1 cellular context compared by ENCODE assay signal in the genomic region with DNA sequence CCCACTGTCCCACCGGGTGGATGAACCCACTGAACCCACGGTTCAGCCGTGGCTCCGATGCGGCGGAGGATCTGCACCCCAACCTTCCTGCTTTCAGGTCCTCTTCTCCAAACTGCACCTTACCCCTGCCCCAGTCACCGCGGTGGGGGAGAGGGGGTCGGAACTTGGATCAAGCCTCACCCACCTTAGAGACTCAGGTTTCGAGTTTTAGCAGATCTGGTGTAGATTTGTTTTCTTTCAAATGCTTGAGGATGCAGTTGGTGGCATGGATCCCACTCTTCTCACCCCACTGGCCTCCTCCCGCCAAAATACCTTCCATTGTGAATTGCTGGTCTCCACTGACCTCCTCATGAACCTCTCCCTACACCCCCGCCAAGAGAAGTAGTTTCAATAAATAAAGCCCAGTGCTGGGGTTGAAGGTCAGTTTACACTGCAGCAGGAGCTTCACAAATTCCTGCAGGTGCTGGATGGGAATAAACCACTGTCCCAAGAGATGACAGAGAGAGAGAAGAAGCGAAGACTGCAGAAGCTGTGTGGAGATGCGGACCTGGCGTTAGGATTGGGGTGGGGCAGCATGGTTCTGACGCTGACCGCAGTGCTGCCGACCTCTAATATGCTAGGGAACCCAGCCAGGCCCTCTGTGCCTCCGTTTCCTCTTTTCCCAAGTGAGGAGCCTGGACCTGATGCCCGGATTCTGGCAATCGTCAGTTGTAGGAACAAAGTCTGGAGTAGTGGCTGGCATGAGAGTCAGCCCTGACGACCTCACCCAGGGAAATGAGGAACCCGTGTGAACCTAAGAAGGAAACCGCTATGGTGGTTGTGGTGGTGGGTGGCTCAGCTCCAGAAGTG.
TF ChIP-seq lines count a peak whose summit lies in the region.

No MANE protein-coding gene starts in this region.

TF ChIP-seq in HepG2, 621 proteins besides CTCF, POLR2A, EP300 and RAD21 (continued from another document and continues in another):
- TF ChIP-seq, protein P1, sequence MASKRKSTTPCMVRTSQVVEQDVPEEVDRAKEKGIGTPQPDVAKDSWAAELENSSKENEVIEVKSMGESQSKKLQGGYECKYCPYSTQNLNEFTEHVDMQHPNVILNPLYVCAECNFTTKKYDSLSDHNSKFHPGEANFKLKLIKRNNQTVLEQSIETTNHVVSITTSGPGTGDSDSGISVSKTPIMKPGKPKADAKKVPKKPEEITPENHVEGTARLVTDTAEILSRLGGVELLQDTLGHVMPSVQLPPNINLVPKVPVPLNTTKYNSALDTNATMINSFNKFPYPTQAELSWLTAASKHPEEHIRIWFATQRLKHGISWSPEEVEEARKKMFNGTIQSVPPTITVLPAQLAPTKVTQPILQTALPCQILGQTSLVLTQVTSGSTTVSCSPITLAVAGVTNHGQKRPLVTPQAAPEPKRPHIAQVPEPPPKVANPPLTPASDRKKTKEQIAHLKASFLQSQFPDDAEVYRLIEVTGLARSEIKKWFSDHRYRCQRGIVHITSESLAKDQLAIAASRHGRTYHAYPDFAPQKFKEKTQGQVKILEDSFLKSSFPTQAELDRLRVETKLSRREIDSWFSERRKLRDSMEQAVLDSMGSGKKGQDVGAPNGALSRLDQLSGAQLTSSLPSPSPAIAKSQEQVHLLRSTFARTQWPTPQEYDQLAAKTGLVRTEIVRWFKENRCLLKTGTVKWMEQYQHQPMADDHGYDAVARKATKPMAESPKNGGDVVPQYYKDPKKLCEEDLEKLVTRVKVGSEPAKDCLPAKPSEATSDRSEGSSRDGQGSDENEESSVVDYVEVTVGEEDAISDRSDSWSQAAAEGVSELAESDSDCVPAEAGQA (IDR thresholded peaks at IDR 0.05; ENCODE audit: low read depth): no peak
- TF ChIP-seq, protein P1 (CRISPR knock-in tag; IDR thresholded peaks at IDR 0.05; ENCODE audit: borderline replicate concordance): no peak
- TF ChIP-seq, protein P2, sequence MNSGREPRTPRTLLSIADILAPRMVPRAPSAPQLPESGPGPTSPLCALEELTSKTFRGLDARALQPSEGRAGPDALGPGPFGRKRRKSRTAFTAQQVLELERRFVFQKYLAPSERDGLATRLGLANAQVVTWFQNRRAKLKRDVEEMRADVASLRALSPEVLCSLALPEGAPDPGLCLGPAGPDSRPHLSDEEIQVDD (CRISPR knock-in tag; IDR thresholded peaks at IDR 0.05; ENCODE audit: borderline replicate concordance): no peak; the same call in 1 of the 2 replicates
- TF ChIP-seq ZNF260 (CRISPR knock-in tag; IDR thresholded peaks at IDR 0.05; ENCODE audit: borderline replicate concordance, low read depth): no peak
- TF ChIP-seq RXRB (CRISPR knock-in tag; IDR thresholded peaks at IDR 0.05; ENCODE audit: borderline replicate concordance): peak; percentile 97
- TF ChIP-seq PHF20 (CRISPR knock-in tag; IDR thresholded peaks at IDR 0.05): no peak
- no peak for TF ChIP-seq PCBP2 (optimal IDR thresholded peaks at IDR 0.05; ENCODE audit: low read depth, low read length, poor library complexity, severe bottlenecking)
- peak; percentile 52; the same call in 1 of the 2 replicates for TF ChIP-seq ZMYM2 (CRISPR knock-in tag; IDR thresholded peaks at IDR 0.05)
- peak; percentile 61 for TF ChIP-seq ZNF263 (CRISPR knock-in tag; IDR thresholded peaks at IDR 0.05)
- peak; percentile 52 for TF ChIP-seq ZNF572 (CRISPR knock-in tag; IDR thresholded peaks at IDR 0.05)
- TF ChIP-seq, protein P3, sequence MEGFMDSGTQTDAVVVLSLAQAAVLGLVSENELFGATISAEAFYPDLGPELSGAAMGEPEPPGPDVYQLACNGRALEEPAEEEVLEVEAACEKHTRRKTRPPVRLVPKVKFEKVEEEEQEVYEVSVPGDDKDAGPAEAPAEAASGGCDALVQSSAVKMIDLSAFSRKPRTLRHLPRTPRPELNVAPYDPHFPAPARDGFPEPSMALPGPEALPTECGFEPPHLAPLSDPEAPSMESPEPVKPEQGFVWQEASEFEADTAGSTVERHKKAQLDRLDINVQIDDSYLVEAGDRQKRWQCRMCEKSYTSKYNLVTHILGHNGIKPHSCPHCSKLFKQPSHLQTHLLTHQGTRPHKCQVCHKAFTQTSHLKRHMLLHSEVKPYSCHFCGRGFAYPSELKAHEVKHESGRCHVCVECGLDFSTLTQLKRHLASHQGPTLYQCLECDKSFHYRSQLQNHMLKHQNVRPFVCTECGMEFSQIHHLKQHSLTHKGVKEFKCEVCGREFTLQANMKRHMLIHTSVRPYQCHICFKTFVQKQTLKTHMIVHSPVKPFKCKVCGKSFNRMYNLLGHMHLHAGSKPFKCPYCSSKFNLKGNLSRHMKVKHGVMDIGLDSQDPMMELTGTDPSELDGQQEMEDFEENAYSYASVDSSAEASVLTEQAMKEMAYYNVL (CRISPR knock-in tag; IDR thresholded peaks at IDR 0.05; ENCODE audit: borderline replicate concordance): peak; percentile 88
- no peak for TF ChIP-seq HNRNPK (IDR thresholded peaks at IDR 0.05; ENCODE audit: low read depth, low read length, poor library complexity, severe bottlenecking)
- TF ChIP-seq ZNF615 (CRISPR knock-in tag; IDR thresholded peaks at IDR 0.05; ENCODE audit: borderline replicate concordance): no peak
- TF ChIP-seq, protein P4, sequence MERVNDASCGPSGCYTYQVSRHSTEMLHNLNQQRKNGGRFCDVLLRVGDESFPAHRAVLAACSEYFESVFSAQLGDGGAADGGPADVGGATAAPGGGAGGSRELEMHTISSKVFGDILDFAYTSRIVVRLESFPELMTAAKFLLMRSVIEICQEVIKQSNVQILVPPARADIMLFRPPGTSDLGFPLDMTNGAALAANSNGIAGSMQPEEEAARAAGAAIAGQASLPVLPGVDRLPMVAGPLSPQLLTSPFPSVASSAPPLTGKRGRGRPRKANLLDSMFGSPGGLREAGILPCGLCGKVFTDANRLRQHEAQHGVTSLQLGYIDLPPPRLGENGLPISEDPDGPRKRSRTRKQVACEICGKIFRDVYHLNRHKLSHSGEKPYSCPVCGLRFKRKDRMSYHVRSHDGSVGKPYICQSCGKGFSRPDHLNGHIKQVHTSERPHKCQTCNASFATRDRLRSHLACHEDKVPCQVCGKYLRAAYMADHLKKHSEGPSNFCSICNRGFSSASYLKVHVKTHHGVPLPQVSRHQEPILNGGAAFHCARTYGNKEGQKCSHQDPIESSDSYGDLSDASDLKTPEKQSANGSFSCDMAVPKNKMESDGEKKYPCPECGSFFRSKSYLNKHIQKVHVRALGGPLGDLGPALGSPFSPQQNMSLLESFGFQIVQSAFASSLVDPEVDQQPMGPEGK (CRISPR knock-in tag; IDR thresholded peaks at IDR 0.05): peak; percentile 98
- TF ChIP-seq, protein P5, sequence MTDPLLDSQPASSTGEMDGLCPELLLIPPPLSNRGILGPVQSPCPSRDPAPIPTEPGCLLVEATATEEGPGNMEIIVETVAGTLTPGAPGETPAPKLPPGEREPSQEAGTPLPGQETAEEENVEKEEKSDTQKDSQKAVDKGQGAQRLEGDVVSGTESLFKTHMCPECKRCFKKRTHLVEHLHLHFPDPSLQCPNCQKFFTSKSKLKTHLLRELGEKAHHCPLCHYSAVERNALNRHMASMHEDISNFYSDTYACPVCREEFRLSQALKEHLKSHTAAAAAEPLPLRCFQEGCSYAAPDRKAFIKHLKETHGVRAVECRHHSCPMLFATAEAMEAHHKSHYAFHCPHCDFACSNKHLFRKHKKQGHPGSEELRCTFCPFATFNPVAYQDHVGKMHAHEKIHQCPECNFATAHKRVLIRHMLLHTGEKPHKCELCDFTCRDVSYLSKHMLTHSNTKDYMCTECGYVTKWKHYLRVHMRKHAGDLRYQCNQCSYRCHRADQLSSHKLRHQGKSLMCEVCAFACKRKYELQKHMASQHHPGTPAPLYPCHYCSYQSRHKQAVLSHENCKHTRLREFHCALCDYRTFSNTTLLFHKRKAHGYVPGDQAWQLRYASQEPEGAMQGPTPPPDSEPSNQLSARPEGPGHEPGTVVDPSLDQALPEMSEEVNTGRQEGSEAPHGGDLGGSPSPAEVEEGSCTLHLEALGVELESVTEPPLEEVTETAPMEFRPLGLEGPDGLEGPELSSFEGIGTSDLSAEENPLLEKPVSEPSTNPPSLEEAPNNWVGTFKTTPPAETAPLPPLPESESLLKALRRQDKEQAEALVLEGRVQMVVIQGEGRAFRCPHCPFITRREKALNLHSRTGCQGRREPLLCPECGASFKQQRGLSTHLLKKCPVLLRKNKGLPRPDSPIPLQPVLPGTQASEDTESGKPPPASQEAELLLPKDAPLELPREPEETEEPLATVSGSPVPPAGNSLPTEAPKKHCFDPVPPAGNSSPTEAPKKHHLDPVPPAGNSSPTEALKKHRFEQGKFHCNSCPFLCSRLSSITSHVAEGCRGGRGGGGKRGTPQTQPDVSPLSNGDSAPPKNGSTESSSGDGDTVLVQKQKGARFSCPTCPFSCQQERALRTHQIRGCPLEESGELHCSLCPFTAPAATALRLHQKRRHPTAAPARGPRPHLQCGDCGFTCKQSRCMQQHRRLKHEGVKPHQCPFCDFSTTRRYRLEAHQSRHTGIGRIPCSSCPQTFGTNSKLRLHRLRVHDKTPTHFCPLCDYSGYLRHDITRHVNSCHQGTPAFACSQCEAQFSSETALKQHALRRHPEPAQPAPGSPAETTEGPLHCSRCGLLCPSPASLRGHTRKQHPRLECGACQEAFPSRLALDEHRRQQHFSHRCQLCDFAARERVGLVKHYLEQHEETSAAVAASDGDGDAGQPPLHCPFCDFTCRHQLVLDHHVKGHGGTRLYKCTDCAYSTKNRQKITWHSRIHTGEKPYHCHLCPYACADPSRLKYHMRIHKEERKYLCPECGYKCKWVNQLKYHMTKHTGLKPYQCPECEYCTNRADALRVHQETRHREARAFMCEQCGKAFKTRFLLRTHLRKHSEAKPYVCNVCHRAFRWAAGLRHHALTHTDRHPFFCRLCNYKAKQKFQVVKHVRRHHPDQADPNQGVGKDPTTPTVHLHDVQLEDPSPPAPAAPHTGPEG (CRISPR knock-in tag; IDR thresholded peaks at IDR 0.05): no peak
- TF ChIP-seq ZNF850 (CRISPR knock-in tag; conservative IDR thresholded peaks at IDR 0.05): no peak
- TF ChIP-seq ARNT (IDR thresholded peaks at IDR 0.05): no peak
- peak; percentile 77 for TF ChIP-seq YEATS4 (CRISPR knock-in tag; IDR thresholded peaks at IDR 0.05; ENCODE audit: borderline replicate concordance)
- no peak for TF ChIP-seq SNRNP70 (IDR thresholded peaks at IDR 0.05; ENCODE audit: low read depth, low read length)
- TF ChIP-seq, protein P6, sequence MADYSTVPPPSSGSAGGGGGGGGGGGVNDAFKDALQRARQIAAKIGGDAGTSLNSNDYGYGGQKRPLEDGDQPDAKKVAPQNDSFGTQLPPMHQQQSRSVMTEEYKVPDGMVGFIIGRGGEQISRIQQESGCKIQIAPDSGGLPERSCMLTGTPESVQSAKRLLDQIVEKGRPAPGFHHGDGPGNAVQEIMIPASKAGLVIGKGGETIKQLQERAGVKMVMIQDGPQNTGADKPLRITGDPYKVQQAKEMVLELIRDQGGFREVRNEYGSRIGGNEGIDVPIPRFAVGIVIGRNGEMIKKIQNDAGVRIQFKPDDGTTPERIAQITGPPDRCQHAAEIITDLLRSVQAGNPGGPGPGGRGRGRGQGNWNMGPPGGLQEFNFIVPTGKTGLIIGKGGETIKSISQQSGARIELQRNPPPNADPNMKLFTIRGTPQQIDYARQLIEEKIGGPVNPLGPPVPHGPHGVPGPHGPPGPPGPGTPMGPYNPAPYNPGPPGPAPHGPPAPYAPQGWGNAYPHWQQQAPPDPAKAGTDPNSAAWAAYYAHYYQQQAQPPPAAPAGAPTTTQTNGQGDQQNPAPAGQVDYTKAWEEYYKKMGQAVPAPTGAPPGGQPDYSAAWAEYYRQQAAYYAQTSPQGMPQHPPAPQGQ (CRISPR knock-in tag; IDR thresholded peaks at IDR 0.05; ENCODE audit: borderline replicate concordance): 0 out of 2 replicates have a peak, but pooled peaks have one; percentile 84
- TF ChIP-seq ZNF484 (CRISPR knock-in tag; IDR thresholded peaks at IDR 0.05; ENCODE audit: borderline replicate concordance, low read depth): no peak
- TF ChIP-seq FOXJ3 (CRISPR knock-in tag; IDR thresholded peaks at IDR 0.05; ENCODE audit: borderline replicate concordance): peak; percentile 87
- peak; percentile 27; the same call in 1 of the 2 replicates for TF ChIP-seq MTA1 (CRISPR knock-in tag; IDR thresholded peaks at IDR 0.05; ENCODE audit: borderline replicate concordance)
- TF ChIP-seq ZFP36L2 (CRISPR knock-in tag; IDR thresholded peaks at IDR 0.05): no peak
- TF ChIP-seq, protein P7, sequence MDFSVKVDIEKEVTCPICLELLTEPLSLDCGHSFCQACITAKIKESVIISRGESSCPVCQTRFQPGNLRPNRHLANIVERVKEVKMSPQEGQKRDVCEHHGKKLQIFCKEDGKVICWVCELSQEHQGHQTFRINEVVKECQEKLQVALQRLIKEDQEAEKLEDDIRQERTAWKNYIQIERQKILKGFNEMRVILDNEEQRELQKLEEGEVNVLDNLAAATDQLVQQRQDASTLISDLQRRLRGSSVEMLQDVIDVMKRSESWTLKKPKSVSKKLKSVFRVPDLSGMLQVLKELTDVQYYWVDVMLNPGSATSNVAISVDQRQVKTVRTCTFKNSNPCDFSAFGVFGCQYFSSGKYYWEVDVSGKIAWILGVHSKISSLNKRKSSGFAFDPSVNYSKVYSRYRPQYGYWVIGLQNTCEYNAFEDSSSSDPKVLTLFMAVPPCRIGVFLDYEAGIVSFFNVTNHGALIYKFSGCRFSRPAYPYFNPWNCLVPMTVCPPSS (IDR thresholded peaks at IDR 0.05): no peak
- TF ChIP-seq, protein P8, sequence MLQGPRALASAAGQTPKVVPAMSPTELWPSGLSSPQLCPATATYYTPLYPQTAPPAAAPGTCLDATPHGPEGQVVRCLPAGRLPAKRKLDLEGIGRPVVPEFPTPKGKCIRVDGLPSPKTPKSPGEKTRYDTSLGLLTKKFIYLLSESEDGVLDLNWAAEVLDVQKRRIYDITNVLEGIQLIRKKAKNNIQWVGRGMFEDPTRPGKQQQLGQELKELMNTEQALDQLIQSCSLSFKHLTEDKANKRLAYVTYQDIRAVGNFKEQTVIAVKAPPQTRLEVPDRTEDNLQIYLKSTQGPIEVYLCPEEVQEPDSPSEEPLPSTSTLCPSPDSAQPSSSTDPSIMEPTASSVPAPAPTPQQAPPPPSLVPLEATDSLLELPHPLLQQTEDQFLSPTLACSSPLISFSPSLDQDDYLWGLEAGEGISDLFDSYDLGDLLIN (CRISPR knock-in tag; IDR thresholded peaks at IDR 0.05; ENCODE audit: borderline replicate concordance): no peak
- 0 out of 2 replicates have a peak, but pooled peaks have one; percentile 19 for TF ChIP-seq HIVEP1 (CRISPR knock-in tag; IDR thresholded peaks at IDR 0.05)
- TF ChIP-seq SPEN (CRISPR knock-in tag; IDR thresholded peaks at IDR 0.05; ENCODE audit: low read depth): no peak
- no peak for TF ChIP-seq ZNF678 (CRISPR knock-in tag; IDR thresholded peaks at IDR 0.05)
- no peak for TF ChIP-seq THYN1 (CRISPR knock-in tag; IDR thresholded peaks at IDR 0.05; ENCODE audit: borderline replicate concordance, low read depth)
- TF ChIP-seq MAFK (conservative IDR thresholded peaks at IDR 0.05 in 1 of 2, IDR thresholded peaks at IDR 0.05 in 1 of 2; ENCODE audit: low read length in 2 of 2): no peak
- no peak for TF ChIP-seq ZNF570 (CRISPR knock-in tag; IDR thresholded peaks at IDR 0.05; ENCODE audit: borderline replicate concordance)
